12 cellular contexts compared by ENCODE assay signal in the genomic region with DNA sequence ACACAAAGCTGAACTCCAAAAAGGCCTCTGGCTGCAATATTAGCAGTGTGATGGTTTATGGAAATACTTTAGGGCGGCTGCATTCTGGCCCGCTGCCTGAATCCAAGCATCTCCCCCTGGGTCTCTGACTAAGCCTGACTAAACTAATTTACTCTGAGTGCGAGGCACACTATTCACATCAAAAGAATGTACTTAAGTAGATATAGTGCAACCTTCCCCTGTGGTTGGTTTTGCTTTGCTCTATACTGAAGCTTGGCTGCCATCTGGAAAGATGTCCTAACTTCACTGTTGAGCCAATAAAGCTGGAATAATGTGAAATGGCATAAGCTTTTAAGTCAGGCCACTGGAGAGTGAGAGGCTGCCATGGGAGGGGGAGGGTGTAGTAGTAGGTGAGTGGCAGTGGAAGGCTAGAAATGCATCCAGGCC.
DNase-seq lines count a peak whose midpoint lies in the region; ATAC-seq and TF ChIP-seq lines count a peak whose summit lies in the region.
"Had no signal": no experiment of that assay in that cellular context is flagged by ENCODE, and none has a peak within 500 bp of the region (broad histone marks: within the 10 kb centered on the region; RNA-seq: fewer than 3 reads in every experiment).

No MANE protein-coding gene starts in this region.

- peaks cover 20% of the 10 kb centered on the region for H3K4me1 ChIP-seq in muscle layer of colon (ENCODE audit: insufficient read depth, low read length)
- peaks cover 0 to 8% (median 0%) of the 10 kb centered on the region in 4 donors for H3K4me1 ChIP-seq in stomach

- WGBS in stomach, 5 donors, result 54 to 79% (median 77%) methylated on average over 3 of the region's 3 CpGs

- no peaks in the 10 kb centered on the region for H3K27me3 Mint-ChIP-seq in stimulated activated naive CD8-positive, alpha-beta T cell treated with anti-CD3 and anti-CD28 coated beads, Interleukin-15, amount 100 ng/mL, for 72 hours
- H3K27me3 Mint-ChIP-seq: activated naive CD8-positive, alpha-beta T cell treated with anti-CD3 and anti-CD28 coated beads for 36 hours; CD4-positive, CD25-positive, alpha-beta regulatory T cell had no signal

- no peak overlapping the region for H3K4me3 Mint-ChIP-seq in stimulated activated naive CD8-positive, alpha-beta T cell treated with anti-CD3 and anti-CD28 coated beads, Interleukin-15, amount 100 ng/mL, for 72 hours
- H3K4me3 Mint-ChIP-seq: activated naive CD8-positive, alpha-beta T cell treated with anti-CD3 and anti-CD28 coated beads for 36 hours; CD4-positive, CD25-positive, alpha-beta regulatory T cell had no signal

- ATAC-seq in stimulated activated naive CD8-positive, alpha-beta T cell treated with anti-CD3 and anti-CD28 coated beads, Interleukin-15, amount 100 ng/mL, for 72 hours, result no peak

- no peaks in the 10 kb centered on the region for H3K4me1 Mint-ChIP-seq in stimulated activated naive CD8-positive, alpha-beta T cell treated with anti-CD3 and anti-CD28 coated beads, Interleukin-15, amount 100 ng/mL, for 72 hours
- H3K4me1 Mint-ChIP-seq: activated naive CD8-positive, alpha-beta T cell treated with anti-CD3 and anti-CD28 coated beads for 36 hours; CD4-positive, CD25-positive, alpha-beta regulatory T cell had no signal

- H3K36me3 ChIP-seq in muscle layer of colon (ENCODE audit: insufficient read depth, low read length) (no peaks in the 10 kb centered on the region), stomach (no peaks in the 10 kb centered on the region)

- in situ Hi-C loops in ACHN (cut with HindIII; ENCODE audit: low pct_ligation_motif_present, low pct_unique_long_range_greater_than_20kb, low sequenced_read_pairs), result no loop called here

- peak; percentile 96 for DNase-seq in ACHN
- peak; percentile 58 for DNase-seq in LoVo (ENCODE audit: low spot score)
- DNase-seq in coronary artery (ENCODE audit: low spot score), result peak; percentile 78
- DNase-seq in stomach, result no peak
- DNase-seq in stimulated activated naive CD8-positive, alpha-beta T cell treated with anti-CD3 and anti-CD28 coated beads, Interleukin-15, amount 100 ng/mL, for 72 hours, result no peak
- no peak for DNase-seq in HEK293T (ENCODE audit: extremely low spot score)
- no peak for DNase-seq in KG1 (lab: John Stamatoyannopoulos, UW)
- DNase-seq: activated naive CD8-positive, alpha-beta T cell treated with anti-CD3 and anti-CD28 coated beads for 36 hours; CD4-positive, CD25-positive, alpha-beta regulatory T cell; NCI-H2029; T-helper 9 cell had no signal

- no peak for TF ChIP-seq POLR2A in stomach (IDR thresholded peaks at IDR 0.05)

- POLR2A ChIA-PET in HEK293T (lab: Yijun Ruan, JAX), result no interaction called here

- TF ChIP-seq CTCF in coronary artery (IDR thresholded peaks at IDR 0.05) (no peak), stomach (IDR thresholded peaks at IDR 0.05) (no peak)

- H3K9ac ChIP-seq in muscle layer of colon (ENCODE audit: low read length), result no peak overlapping the region

- H3K4me3 ChIP-seq in coronary artery (no peak overlapping the region), muscle layer of colon (ENCODE audit: low read depth in 1 of 2, low read length in 2 of 2) (no peak overlapping the region), stomach (no peak overlapping the region)

- intact Hi-C loops in stomach (cut with DNase I; ENCODE audit: low total_unique reads), result no loop called here

- H3K27me3 ChIP-seq in muscle layer of colon (ENCODE audit: control insufficient read depth in 1 of 2, insufficient read depth in 2 of 2, low read length in 2 of 2), result no peaks in the 10 kb centered on the region
- H3K27me3 ChIP-seq in stomach, result no peaks in the 10 kb centered on the region

- H3K27ac ChIP-seq in coronary artery (peak overlapping the region in 1 of 2 donors; percentile 69), muscle layer of colon (ENCODE audit: low read depth, low read length) (peak overlapping the region; percentile 12), stomach (no peak overlapping the region)

- H3K27ac Mint-ChIP-seq in stimulated activated naive CD8-positive, alpha-beta T cell treated with anti-CD3 and anti-CD28 coated beads, Interleukin-15, amount 100 ng/mL, for 72 hours, result no peak overlapping the region
- H3K27ac Mint-ChIP-seq: activated naive CD8-positive, alpha-beta T cell treated with anti-CD3 and anti-CD28 coated beads for 36 hours; CD4-positive, CD25-positive, alpha-beta regulatory T cell had no signal

- TF ChIP-seq EP300 in stomach (IDR thresholded peaks at IDR 0.05), result no peak

- peaks cover 7 to 32% of the 10 kb centered on the region in 2 donors for H3K9me3 Mint-ChIP-seq in stimulated activated naive CD8-positive, alpha-beta T cell treated with anti-CD3 and anti-CD28 coated beads, Interleukin-15, amount 100 ng/mL, for 72 hours

- H3K9me3 ChIP-seq in muscle layer of colon (ENCODE audit: low read length) (no peaks in the 10 kb centered on the region), stomach (peaks cover 0 to 13% (median 5%) of the 10 kb centered on the region in 4 donors)

- CTCF ChIA-PET in HEK293T (lab: Yijun Ruan, JAX), result no interaction called here

TF ChIP-seq in HEK293T, 16 proteins besides CTCF, POLR2A, EP300 and RAD21:
- TF ChIP-seq ARNT (IDR thresholded peaks at IDR 0.05), result no peak
- TF ChIP-seq HDGF (IDR thresholded peaks at IDR 0.05; ENCODE audit: borderline replicate concordance), result no peak
- no peak for TF ChIP-seq FOXK2 (IDR thresholded peaks at IDR 0.05)
- no peak for TF ChIP-seq TARDBP (IDR thresholded peaks at IDR 0.05)
- no peak for TF ChIP-seq BHLHE40 (IDR thresholded peaks at IDR 0.05; ENCODE audit: borderline replicate concordance)
- TF ChIP-seq LEF1 (IDR thresholded peaks at IDR 0.05; ENCODE audit: borderline replicate concordance), result no peak
- no peak for TF ChIP-seq NFRKB (IDR thresholded peaks at IDR 0.05)
- TF ChIP-seq, protein P1, sequence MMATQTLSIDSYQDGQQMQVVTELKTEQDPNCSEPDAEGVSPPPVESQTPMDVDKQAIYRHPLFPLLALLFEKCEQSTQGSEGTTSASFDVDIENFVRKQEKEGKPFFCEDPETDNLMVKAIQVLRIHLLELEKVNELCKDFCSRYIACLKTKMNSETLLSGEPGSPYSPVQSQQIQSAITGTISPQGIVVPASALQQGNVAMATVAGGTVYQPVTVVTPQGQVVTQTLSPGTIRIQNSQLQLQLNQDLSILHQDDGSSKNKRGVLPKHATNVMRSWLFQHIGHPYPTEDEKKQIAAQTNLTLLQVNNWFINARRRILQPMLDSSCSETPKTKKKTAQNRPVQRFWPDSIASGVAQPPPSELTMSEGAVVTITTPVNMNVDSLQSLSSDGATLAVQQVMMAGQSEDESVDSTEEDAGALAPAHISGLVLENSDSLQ (IDR thresholded peaks at IDR 0.05), result no peak
- TF ChIP-seq ELF4 (IDR thresholded peaks at IDR 0.05), result no peak
- no peak for TF ChIP-seq FOXA1 (IDR thresholded peaks at IDR 0.05)
- no peak for TF ChIP-seq CTBP1 (IDR thresholded peaks at IDR 0.05; ENCODE audit: borderline replicate concordance)
- no peak for TF ChIP-seq SUZ12 (IDR thresholded peaks at IDR 0.05)
- no peak for TF ChIP-seq L3MBTL2 (conservative IDR thresholded peaks at IDR 0.05)
- no peak for TF ChIP-seq FOXM1 (IDR thresholded peaks at IDR 0.05; ENCODE audit: borderline replicate concordance)
- TF ChIP-seq SP1 (IDR thresholded peaks at IDR 0.05), result no peak
- no peak for TF ChIP-seq ZNF384 (IDR thresholded peaks at IDR 0.05)

Comparison
In these comparisons a context has a peak if more than half of its experiments do, and no peak if none do; other contexts are left out.
1. DNase-seq: peak in ACHN (single experiment), LoVo (single experiment) and coronary artery (single experiment); none in stomach (single experiment), stimulated activated naive CD8-positive, alpha-beta T cell treated with anti-CD3 and anti-CD28 coated beads, Interleukin-15, amount 100 ng/mL, for 72 hours (0 of 2), HEK293T (single experiment) and KG1 (single experiment).